ENCODE assay signal across 23 cellular contexts in genomic region chr7:141748401-141748800, GRCh38. TPM values are rescaled to one million over a fixed set of nuclear protein-coding genes. Genes with fewer than 3 reads are reported as not detected.
"Had no signal": no experiment of that assay in that cellular context is flagged by ENCODE, and none has a peak within 500 bp of the region (broad histone marks: within the 10 kb centered on the region; RNA-seq: fewer than 3 reads in every experiment).

No MANE protein-coding gene starts in this region.

- H3K27ac ChIP-seq: adrenal gland, cardiac muscle cell, sigmoid colon, spleen, testis, vagina, WERI-Rb-1 had no signal

- H3K9me3 ChIP-seq: testis had no signal

- ATAC-seq: activated T-helper 17 cell treated with anti-CD3 and anti-CD28 coated beads, Interleukin-2, amount 50 U/mL, for 72 hours; left colon had no signal

- DNase-seq: activated CD4-positive, alpha-beta T cell treated with anti-CD3 and anti-CD28 coated beads for 1 hour; activated T-cell treated with anti-CD3 and anti-CD28 coated beads, Interleukin-2, amount 50 U/mL, for 24 hours; adrenal gland; effector CD4-positive, alpha-beta T cell; foreskin fibroblast; hippocampal formation; left colon; nephron progenitor cell; retina; sigmoid colon; spleen; stimulated activated CD4-positive, alpha-beta T cell treated with anti-CD3 and anti-CD28 coated beads, Interleukin-4, amount 100 ng/mL, for 1 hour; stimulated activated naive CD4-positive, alpha-beta T cell; testis; WERI-Rb-1 had no signal

- H3K27me3 ChIP-seq: adrenal gland, cardiac muscle cell, sigmoid colon, spleen, testis, vagina had no signal

- H3K4me3 ChIP-seq: adrenal gland, cardiac muscle cell, sigmoid colon, spleen, testis, vagina had no signal

- H3K4me1 ChIP-seq: adrenal gland, sigmoid colon, spleen, testis, vagina had no signal

RNA-seq across cellular contexts. Expression of gene TAS2R3, which starts 15.5 kb away (rescaled TPM):
- polyA plus RNA-seq: adrenal gland, cardiac muscle cell, spleen had no signal

RNA-seq across cellular contexts. Expression of gene WEE2, which starts 40.2 kb away (rescaled TPM):
- total RNA-seq: adrenal gland, chondrocyte, epithelial cell of proximal tubule, glomerular endothelial cell, left colon, lower leg skin, posterior vena cava, sigmoid colon, spleen, vagina had no signal
- polyA plus RNA-seq: cardiac muscle cell had no signal
